Comparison of ENCODE assay signal across 8 cellular contexts in genomic region chr17:51165680-51166197, GRCh38. TPM values are rescaled to one million over a fixed set of nuclear protein-coding genes. Genes with fewer than 3 reads are reported as not detected.
DNase-seq lines count a peak whose midpoint lies in the region; ATAC-seq, FAIRE-seq and TF ChIP-seq lines count a peak whose summit lies in the region.

No MANE protein-coding gene starts in this region.

- TF ChIP-seq RAD21 in K562 (CRISPR knock-in tag; conservative IDR thresholded peaks at IDR 0.05 in 1 of 2, IDR thresholded peaks at IDR 0.05 in 1 of 2) = no peak

- peaks cover 13% of the 10 kb centered on the region for H3K4me1 ChIP-seq in CD8-positive, alpha-beta T cell (ENCODE audit: insufficient read depth, low read length)
- H3K4me1 ChIP-seq in K562 (replicated peaks in 1 of 2; ENCODE audit: control insufficient read depth in 2 of 2, insufficient read depth in 2 of 2, low read length in 2 of 2) (peaks cover 6 to 33% of the 10 kb centered on the region in 2 experiments; a peak in 4 of 5 replicates), stomach smooth muscle (ENCODE audit: control insufficient read depth, insufficient read depth, low read length) (peaks cover 18% of the 10 kb centered on the region)

- intact Hi-C loops in CD8-positive, alpha-beta T cell (cut with DNase I, micrococcal nuclease) = loop anchor here (1.0 to 10.0 kb wide), 7 partner anchors 12 to 461 kb away; partner anchors contain the start of genes NME1 (in 2 of the 2), SPAG9 (in 2 of the 2), ANKRD40 (in 1 of the 2) and MBTD1 (in 1 of the 2)
- intact Hi-C loops in K562 (cut with micrococcal nuclease) = loop anchor here (5.0 kb wide), 2 partner anchors 97 to 298 kb away; partner anchors contain the start of genes MBTD1, TOB1 and UTP18

- peak overlapping the region; percentile 52 for H3K27ac ChIP-seq in CD8-positive, alpha-beta T cell (ENCODE audit: low read depth, low read length)
- H3K27ac ChIP-seq in K562 (ENCODE audit: extremely low read depth, low read depth, low read length) = peak overlapping the region; percentile 92
- peak overlapping the region; percentile 89 for H3K27ac ChIP-seq in stomach smooth muscle (ENCODE audit: low read length)

- FAIRE-seq in K562 (lab: Jason Lieb, UNC) = no peak

- peak overlapping the region; percentile 90 for H3K4me3 Mint-ChIP-seq in CD8-positive, alpha-beta T cell

- no peak for TF ChIP-seq POLR2A in NB4 (IDR thresholded peaks at IDR 0.05; ENCODE audit: extremely low read depth, insufficient read length)
- peak; percentile 87 for TF ChIP-seq POLR2A in K562 (conservative IDR thresholded peaks at IDR 0.05)

- H3K4me2 ChIP-seq in K562 (ENCODE audit: insufficient read depth, low read length) = peak overlapping the region; percentile 99

- peaks cover 39% of the 10 kb centered on the region for H3K79me2 ChIP-seq in K562 (ENCODE audit: control insufficient read depth, insufficient read depth, low read length)

- POLR2A ChIA-PET in CD8-positive, alpha-beta T cell (lab: Charles Lee) = interaction anchor here (1.0 to 2.5 kb wide), 5 partner anchors 8 to 447 kb away, joined by 3 to 17 read pairs (median 3); partner anchors contain the start of genes NME1 and SPAG9
- POLR2A ChIA-PET in K562 (lab: Yijun Ruan, JAX) = interaction anchor here (0.6 to 2.1 kb wide), 4 partner anchors 11 to 406 kb away, joined by 3 to 8 read pairs (median 4); partner anchors contain the start of gene NME1

- peak overlapping the region; percentile 97 for H2AFZ ChIP-seq in K562 (ENCODE audit: low read depth, low read length)

- peaks cover 8% of the 10 kb centered on the region for H3K36me3 ChIP-seq in CD8-positive, alpha-beta T cell (ENCODE audit: insufficient read depth, low read length)
- H3K36me3 ChIP-seq in K562 (ENCODE audit: control insufficient read depth, insufficient read depth, low read length) (peaks cover 70% of the 10 kb centered on the region), kidney epithelial cell (ENCODE audit: control insufficient read depth, insufficient read depth, low read length) (peaks cover 2% of the 10 kb centered on the region), stomach smooth muscle (ENCODE audit: control insufficient read depth in 2 of 2, insufficient read depth in 2 of 2, low read length in 2 of 2) (peaks cover 22 to 24% of the 10 kb centered on the region in 2 donors)

- H3K9me3 Mint-ChIP-seq in CD8-positive, alpha-beta T cell = no peaks in the 10 kb centered on the region

- no peaks in the 10 kb centered on the region for H4K20me1 ChIP-seq in K562 (replicated peaks; ENCODE audit: control insufficient read depth, insufficient read depth, low read length)

- peaks cover 4% of the 10 kb centered on the region for H3K9me1 ChIP-seq in K562 (ENCODE audit: control insufficient read depth, insufficient read depth, low read length)

- WGBS in K562 (ENCODE audit: insufficient coverage, low coverage, missing lambda C conversion rate) = 5% methylated on average over 21 of the region's 21 CpGs

- no peak for TF ChIP-seq CTCF in CD8-positive, alpha-beta T cell (IDR thresholded peaks at IDR 0.05)
- no peak for TF ChIP-seq CTCF in NB4 (IDR thresholded peaks at IDR 0.05; ENCODE audit: low read depth, low read length)
- no peak for TF ChIP-seq CTCF in K562 (IDR thresholded peaks at IDR 0.05 in 2 of 3, conservative IDR thresholded peaks at IDR 0.05 in 1 of 3; ENCODE audit: insufficient read depth in 2 of 3, low read depth in 1 of 3, low read length in 3 of 3)
- TF ChIP-seq CTCF in kidney epithelial cell (IDR thresholded peaks at IDR 0.05; ENCODE audit: insufficient read depth, low read length, poor library complexity, severe bottlenecking) = no peak

- no TSS peak for BruUV-seq in K562 (replicated peaks; lab: Mats Ljungman, UMichigan)

- H3K4me3 ChIP-seq in CD8-positive, alpha-beta T cell (ENCODE audit: low read depth, low read length) = peak overlapping the region; percentile 70
- H3K4me3 ChIP-seq in NB4 (ENCODE audit: low read depth, low read length) (peak overlapping the region; percentile 72), K562 (peak overlapping the region; percentile 94), kidney epithelial cell (ENCODE audit: low read depth, low read length) (peak overlapping the region; percentile 50), stomach smooth muscle (ENCODE audit: low read length in 2 of 2) (peak overlapping the region; percentile 85 to 92)

- CTCF ChIA-PET in CD8-positive, alpha-beta T cell (lab: Charles Lee) = interaction anchor here (5.7 kb wide), 1 partner anchor 12 kb away, joined by 41 read pairs; the partner anchor contains the start of gene NME1
- CTCF ChIA-PET in K562 (lab: Yijun Ruan, JAX; ENCODE audit: low intra/inter-chr PET ratio) = interaction anchor here (1.3 to 1.6 kb wide), 2 partner anchors 13 to 165 kb away, joined by 4 to 7 read pairs; partner anchors contain the start of gene NME1

- in situ Hi-C loops in K562 (cut with MboI) = no loop called here

- no peaks in the 10 kb centered on the region for H3K27me3 ChIP-seq in CD8-positive, alpha-beta T cell (ENCODE audit: insufficient read depth, low read length)
- H3K27me3 ChIP-seq in K562 (ENCODE audit: control insufficient read depth in 2 of 2, insufficient read depth in 2 of 2, low read length in 2 of 2) (no peaks in the 10 kb centered on the region), kidney epithelial cell (ENCODE audit: control insufficient read depth, insufficient read depth, low read length) (no peaks in the 10 kb centered on the region), stomach smooth muscle (ENCODE audit: control insufficient read depth in 1 of 2, insufficient read depth in 2 of 2, low read length in 2 of 2) (no peaks in the 10 kb centered on the region)

- H3K9ac ChIP-seq in K562 (ENCODE audit: insufficient read depth in 1 of 2, low read depth in 2 of 2, low read length in 2 of 2) (peak overlapping the region; percentile 97 to 98), stomach smooth muscle (ENCODE audit: low read length in 2 of 2) (peak overlapping the region; percentile 93 to 97)

- H3K36me3 Mint-ChIP-seq in CD8-positive, alpha-beta T cell = peaks cover 50% of the 10 kb centered on the region

- no peaks in the 10 kb centered on the region for H3K9me3 ChIP-seq in CD8-positive, alpha-beta T cell (ENCODE audit: low read length)
- H3K9me3 ChIP-seq in K562 (replicated peaks; ENCODE audit: control insufficient read depth, insufficient read depth, low read depth, low read length) = no peaks in the 10 kb centered on the region
- no peaks in the 10 kb centered on the region for H3K9me3 ChIP-seq in stomach smooth muscle (ENCODE audit: control insufficient read depth in 2 of 2, low read length in 2 of 2)

- ATAC-seq in CD8-positive, alpha-beta T cell = peak; percentile 27
- ATAC-seq in GM21423 (IDR thresholded peaks at IDR 0.05; ENCODE audit: unreplicated experiment) = peak; percentile 6
- peak; percentile 48 for ATAC-seq in K562
- no peak for ATAC-seq in HG03108 (IDR thresholded peaks at IDR 0.05; ENCODE audit: unreplicated experiment)
- no peak for ATAC-seq in GM18907 (IDR thresholded peaks at IDR 0.05; ENCODE audit: unreplicated experiment)

- no peak for TF ChIP-seq EP300 in K562 (IDR thresholded peaks at IDR 0.05; ENCODE audit: low read length)

- peak in 3 of 7 experiments; percentile 5 to 24 (median 13) for DNase-seq in CD8-positive, alpha-beta T cell
- DNase-seq in NB4 (ENCODE audit: low read depth) (no peak), K562 (ENCODE audit: extremely low read depth in 1 of 4, low spot score in 3 of 4) (peak in 3 of 4 experiments; percentile 25 to 54 (median 42)), kidney epithelial cell (ENCODE audit: low read depth) (no peak)

- H3K27me3 Mint-ChIP-seq in CD8-positive, alpha-beta T cell (ENCODE audit: low read depth) = no peaks in the 10 kb centered on the region

- peak overlapping the region; percentile 91 for H3K27ac Mint-ChIP-seq in CD8-positive, alpha-beta T cell

- peaks cover 22% of the 10 kb centered on the region for H3K4me1 Mint-ChIP-seq in CD8-positive, alpha-beta T cell (ENCODE audit: low read depth)

RNA-seq across cellular contexts. Expression of gene NME2, which starts 0.5 kb away (rescaled TPM):
- total RNA-seq in CD8-positive, alpha-beta T cell = 100 to 1,000 TPM; 165 to 168 TPM
- 64.0 and 91.2 TPM in 2 replicates for total RNA-seq in K562 (2011; cell fraction: chromatin; rRNA removed; ENCODE audit: low replicate concordance)
- 177 and 196 TPM in 2 replicates for total RNA-seq in K562 (2011; cell fraction: nucleolus; rRNA removed)
- total RNA-seq in K562 (2011; cell fraction: nucleoplasm; rRNA removed) = 176 and 374 TPM in 2 replicates
- total RNA-seq in K562 (2014; rRNA removed) = 1,010 and 1,072 TPM in 2 replicates
- total RNA-seq in K562 (2014; rRNA removed; fragmentation: Illumina TruSeq; extraction: Trizol) = 763 and 827 TPM in 2 replicates
- total RNA-seq in K562 (2015; rRNA removed; fragmentation: Illumina TruSeq; extraction: Trizol) = 783 and 790 TPM in 2 replicates
- total RNA-seq in K562 (2021) = 1,055 and 1,182 TPM in 2 replicates
- polyA plus RNA-seq in K562 (2011; rRNA removed) = 1,026 and 1,088 TPM in 2 replicates
- 921 and 948 TPM in 2 replicates for polyA plus RNA-seq in K562 (2011; cell fraction: cytosol; rRNA removed)
- 355 and 443 TPM in 2 replicates for polyA plus RNA-seq in K562 (2011; cell fraction: nucleus; rRNA removed)
- polyA plus RNA-seq in K562 (2012) = 987 and 1,336 TPM in 2 replicates
- polyA plus RNA-seq in K562 (2014; fragmentation: Illumina TruSeq; extraction: Trizol) = 723 and 886 TPM in 2 replicates
- 100 to 1,000 TPM; 684 to 924 TPM for polyA plus RNA-seq in K562 (2014; fragmentation: Nextera tagmentation; extraction: Ambion mirVana)
- 1,202 and 1,445 TPM in 2 replicates for polyA plus RNA-seq in K562 (2014; rRNA removed)
- 346 and 369 TPM in 2 replicates for polyA minus RNA-seq in K562 (2011; rRNA and poly(A)+ RNA removed)
- polyA minus RNA-seq in K562 (2011; cell fraction: cytosol; rRNA and poly(A)+ RNA removed) = 154 and 166 TPM in 2 replicates
- 61.1 and 93.0 TPM in 2 replicates for polyA minus RNA-seq in K562 (2011; cell fraction: nucleus; rRNA and poly(A)+ RNA removed)
- total RNA-seq in kidney epithelial cell = 1,008 and 1,016 TPM in 2 replicates

RNA-seq across cellular contexts. Expression of gene NME1, which starts 12.4 kb away (rescaled TPM):
- total RNA-seq in CD8-positive, alpha-beta T cell = 10 to 100 TPM; 11.3 to 12.1 TPM
- total RNA-seq in K562 (2011; cell fraction: chromatin; rRNA removed; ENCODE audit: low replicate concordance) = 89.8 and 104 TPM in 2 replicates
- total RNA-seq in K562 (2011; cell fraction: nucleolus; rRNA removed) = 98.7 and 106 TPM in 2 replicates
- 131 and 159 TPM in 2 replicates for total RNA-seq in K562 (2011; cell fraction: nucleoplasm; rRNA removed)
- total RNA-seq in K562 (2014; rRNA removed) (478 and 508 TPM in 2 replicates), K562 (2014; rRNA removed; fragmentation: Illumina TruSeq; extraction: Trizol) (502 and 525 TPM in 2 replicates), K562 (2015; rRNA removed; fragmentation: Illumina TruSeq; extraction: Trizol) (436 and 449 TPM in 2 replicates), K562 (2021) (479 and 509 TPM in 2 replicates), kidney epithelial cell (129 and 162 TPM in 2 replicates)
- polyA plus RNA-seq in K562 (2011; rRNA removed) (571 and 796 TPM in 2 replicates), K562 (2014; fragmentation: Illumina TruSeq; extraction: Trizol) (598 and 604 TPM in 2 replicates), K562 (2014; fragmentation: Nextera tagmentation; extraction: Ambion mirVana) (1,000 to 10,000 TPM; 1,450 to 1,588 TPM), K562 (2014; rRNA removed) (670 and 766 TPM in 2 replicates)
- polyA plus RNA-seq in K562 (2011; cell fraction: cytosol; rRNA removed) = 606 and 672 TPM in 2 replicates
- 154 and 260 TPM in 2 replicates for polyA plus RNA-seq in K562 (2011; cell fraction: nucleus; rRNA removed)
- 169 and 564 TPM in 2 replicates for polyA plus RNA-seq in K562 (2012)
- 333 and 372 TPM in 2 replicates for polyA minus RNA-seq in K562 (2011; rRNA and poly(A)+ RNA removed)
- 67.9 and 75.3 TPM in 2 replicates for polyA minus RNA-seq in K562 (2011; cell fraction: cytosol; rRNA and poly(A)+ RNA removed)
- polyA minus RNA-seq in K562 (2011; cell fraction: nucleus; rRNA and poly(A)+ RNA removed) = 30.3 and 41.3 TPM in 2 replicates

RNA-seq across cellular contexts. Expression of gene SPAG9, which starts 45.1 kb away (rescaled TPM):
- 10 to 100 TPM; 75.7 to 77.6 TPM for total RNA-seq in CD8-positive, alpha-beta T cell
- 145 and 406 TPM in 2 replicates for total RNA-seq in K562 (2011; cell fraction: chromatin; rRNA removed; ENCODE audit: low replicate concordance)
- 54.2 and 98.0 TPM in 2 replicates for total RNA-seq in K562 (2011; cell fraction: nucleolus; rRNA removed)
- total RNA-seq in K562 (2011; cell fraction: nucleoplasm; rRNA removed) = 135 and 220 TPM in 2 replicates
- 41.8 and 53.8 TPM in 2 replicates for total RNA-seq in K562 (2014; rRNA removed)
- total RNA-seq in K562 (2014; rRNA removed; fragmentation: Illumina TruSeq; extraction: Trizol) = 87.8 and 101 TPM in 2 replicates
- total RNA-seq in K562 (2015; rRNA removed; fragmentation: Illumina TruSeq; extraction: Trizol) = 79.7 and 99.2 TPM in 2 replicates
- total RNA-seq in K562 (2021) = 61.5 and 65.1 TPM in 2 replicates
- polyA plus RNA-seq in K562 (2011; rRNA removed) = 62.1 and 65.8 TPM in 2 replicates
- 12.8 and 27.7 TPM in 2 replicates for polyA plus RNA-seq in K562 (2011; cell fraction: cytosol; rRNA removed)
- polyA plus RNA-seq in K562 (2011; cell fraction: nucleus; rRNA removed) = 98.3 and 139 TPM in 2 replicates
- polyA plus RNA-seq in K562 (2012) = 54.2 and 56.4 TPM in 2 replicates
- polyA plus RNA-seq in K562 (2014; fragmentation: Illumina TruSeq; extraction: Trizol) = 58.2 and 59.8 TPM in 2 replicates
- polyA plus RNA-seq in K562 (2014; fragmentation: Nextera tagmentation; extraction: Ambion mirVana) = 10 to 100 TPM; 12.2 to 15.2 TPM
- 34.8 and 42.7 TPM in 2 replicates for polyA plus RNA-seq in K562 (2014; rRNA removed)
- 152 and 201 TPM in 2 replicates for polyA minus RNA-seq in K562 (2011; rRNA and poly(A)+ RNA removed)
- 40.0 and 51.0 TPM in 2 replicates for polyA minus RNA-seq in K562 (2011; cell fraction: cytosol; rRNA and poly(A)+ RNA removed)
- polyA minus RNA-seq in K562 (2011; cell fraction: nucleus; rRNA and poly(A)+ RNA removed) = 66.4 and 137 TPM in 2 replicates
- 85.5 and 104 TPM in 2 replicates for total RNA-seq in kidney epithelial cell

Comparison
In these comparisons a context has a peak if more than half of its experiments do, and no peak if none do; other contexts are left out.
1. ATAC-seq: peak in CD8-positive, alpha-beta T cell (single experiment), GM21423 (single experiment) and K562 (single experiment); none in HG03108 (single experiment) and GM18907 (single experiment).
2. DNase-seq: peak in K562 (3 of 4); none in NB4 (single experiment) and kidney epithelial cell (single experiment).
3. Peak in every context shown above with its lines, with median percentiles within 50 percentile points of each other: H3K27ac ChIP-seq and H3K4me3 ChIP-seq.